Comparison of ENCODE assay signal across 1 cellular context in the genomic region with DNA sequence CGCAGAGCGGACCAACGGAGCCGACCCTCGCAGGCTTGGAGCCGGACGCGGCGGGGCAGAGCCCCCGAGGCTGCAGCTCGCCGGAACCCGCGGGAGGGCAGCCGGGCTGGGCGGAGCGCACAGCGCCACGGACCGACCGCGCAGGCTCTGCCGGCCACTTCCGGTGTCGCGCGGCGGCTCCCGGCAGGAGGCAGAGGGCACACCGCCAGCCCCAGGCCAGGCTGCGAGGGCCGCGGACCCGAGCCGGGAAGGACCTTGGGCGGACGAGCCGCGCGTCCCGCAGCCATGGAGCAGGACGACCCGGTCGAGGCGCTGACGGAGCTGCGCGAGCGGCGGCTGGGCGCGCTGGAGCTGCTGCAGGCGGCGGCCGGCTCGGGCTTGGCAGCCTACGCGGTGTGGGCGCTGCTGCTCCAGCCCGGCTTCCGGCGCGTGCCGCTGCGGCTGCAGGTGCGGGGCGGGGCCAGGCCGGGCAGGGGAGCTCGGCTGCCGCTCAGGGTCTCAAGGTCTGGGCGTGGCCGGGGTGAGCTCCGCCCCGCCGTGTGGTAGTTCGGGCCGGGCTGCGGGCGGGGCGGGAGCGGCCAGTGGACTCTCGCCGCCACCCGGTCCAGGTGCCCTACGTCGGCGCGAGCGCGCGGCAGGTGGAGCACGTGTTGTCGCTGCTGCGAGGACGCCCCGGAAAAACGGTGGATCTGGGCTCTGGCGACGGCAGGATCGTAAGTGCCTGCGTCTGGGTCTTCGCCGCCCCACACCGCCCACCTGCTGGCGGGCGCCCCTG.
A peak's percentile ranks its signal among the peaks of the same experiment; 100 is the strongest.
TF ChIP-seq lines count a peak whose summit lies in the region.

A gene with protein sequence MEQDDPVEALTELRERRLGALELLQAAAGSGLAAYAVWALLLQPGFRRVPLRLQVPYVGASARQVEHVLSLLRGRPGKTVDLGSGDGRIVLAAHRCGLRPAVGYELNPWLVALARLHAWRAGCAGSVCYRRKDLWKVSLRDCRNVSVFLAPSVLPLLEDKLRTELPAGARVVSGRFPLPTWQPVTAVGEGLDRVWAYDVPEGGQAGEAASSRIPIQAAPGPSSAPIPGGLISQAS (plus strand): TSS at position 157 of the 775 bp plus-strand sequence. CDS start 129 bp downstream, at position 286.

TF ChIP-seq in HEK293, 187 proteins besides CTCF, POLR2A, EP300 and RAD21 (continued from another document):
- TF ChIP-seq, protein P1, sequence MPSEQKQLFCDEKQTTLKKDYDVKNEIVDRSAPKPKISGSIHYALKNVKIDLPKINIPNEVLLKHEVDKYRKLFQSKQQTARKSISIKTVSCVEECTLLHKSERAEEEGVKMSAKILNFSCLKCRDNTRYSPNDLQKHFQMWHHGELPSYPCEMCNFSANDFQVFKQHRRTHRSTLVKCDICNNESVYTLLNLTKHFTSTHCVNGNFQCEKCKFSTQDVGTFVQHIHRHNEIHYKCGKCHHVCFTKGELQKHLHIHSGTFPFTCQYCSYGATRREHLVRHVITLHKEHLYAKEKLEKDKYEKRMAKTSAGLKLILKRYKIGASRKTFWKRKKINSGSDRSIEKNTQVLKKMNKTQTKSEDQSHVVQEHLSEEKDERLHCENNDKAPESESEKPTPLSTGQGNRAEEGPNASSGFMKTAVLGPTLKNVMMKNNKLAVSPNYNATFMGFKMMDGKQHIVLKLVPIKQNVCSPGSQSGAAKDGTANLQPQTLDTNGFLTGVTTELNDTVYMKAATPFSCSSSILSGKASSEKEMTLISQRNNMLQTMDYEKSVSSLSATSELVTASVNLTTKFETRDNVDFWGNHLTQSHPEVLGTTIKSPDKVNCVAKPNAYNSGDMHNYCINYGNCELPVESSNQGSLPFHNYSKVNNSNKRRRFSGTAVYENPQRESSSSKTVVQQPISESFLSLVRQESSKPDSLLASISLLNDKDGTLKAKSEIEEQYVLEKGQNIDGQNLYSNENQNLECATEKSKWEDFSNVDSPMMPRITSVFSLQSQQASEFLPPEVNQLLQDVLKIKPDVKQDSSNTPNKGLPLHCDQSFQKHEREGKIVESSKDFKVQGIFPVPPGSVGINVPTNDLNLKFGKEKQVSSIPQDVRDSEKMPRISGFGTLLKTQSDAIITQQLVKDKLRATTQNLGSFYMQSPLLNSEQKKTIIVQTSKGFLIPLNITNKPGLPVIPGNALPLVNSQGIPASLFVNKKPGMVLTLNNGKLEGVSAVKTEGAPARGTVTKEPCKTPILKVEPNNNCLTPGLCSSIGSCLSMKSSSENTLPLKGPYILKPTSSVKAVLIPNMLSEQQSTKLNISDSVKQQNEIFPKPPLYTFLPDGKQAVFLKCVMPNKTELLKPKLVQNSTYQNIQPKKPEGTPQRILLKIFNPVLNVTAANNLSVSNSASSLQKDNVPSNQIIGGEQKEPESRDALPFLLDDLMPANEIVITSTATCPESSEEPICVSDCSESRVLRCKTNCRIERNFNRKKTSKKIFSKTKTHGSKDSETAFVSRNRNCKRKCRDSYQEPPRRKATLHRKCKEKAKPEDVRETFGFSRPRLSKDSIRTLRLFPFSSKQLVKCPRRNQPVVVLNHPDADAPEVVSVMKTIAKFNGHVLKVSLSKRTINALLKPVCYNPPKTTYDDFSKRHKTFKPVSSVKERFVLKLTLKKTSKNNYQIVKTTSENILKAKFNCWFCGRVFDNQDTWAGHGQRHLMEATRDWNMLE (tag by site-specific recombination; conservative IDR thresholded peaks at IDR 0.05; ENCODE audit: low read depth): no peak
- TF ChIP-seq GLIS1 (tag by site-specific recombination; IDR thresholded peaks at IDR 0.05) (no peak), SCRT2 (tag by site-specific recombination; IDR thresholded peaks at IDR 0.05) (peak; percentile 57), HOXC10 (CRISPR knock-in tag; IDR thresholded peaks at IDR 0.05) (0 out of 2 replicates have a peak, but pooled peaks have one; percentile 34), ZNF155 (tag by site-specific recombination; IDR thresholded peaks at IDR 0.05) (no peak), ZNF660 (tag by site-specific recombination; IDR thresholded peaks at IDR 0.05) (peak; percentile 88), ZNF223 (tag by site-specific recombination; IDR thresholded peaks at IDR 0.05) (no peak), ZNF248 (tag by site-specific recombination; IDR thresholded peaks at IDR 0.05) (no peak), RBAK (tag by site-specific recombination; IDR thresholded peaks at IDR 0.05) (no peak), ZFHX2 (tag by site-specific recombination; conservative IDR thresholded peaks at IDR 0.05) (peak; percentile 64), YY1 (tag by site-specific recombination; IDR thresholded peaks at IDR 0.05) (no peak), ZNF202 (tag by site-specific recombination; IDR thresholded peaks at IDR 0.05; ENCODE audit: borderline replicate concordance) (no peak), ZNF174 (tag by site-specific recombination; IDR thresholded peaks at IDR 0.05) (0 out of 2 replicates have a peak, but pooled peaks have one; percentile 74), ZNF426 (tag by site-specific recombination; IDR thresholded peaks at IDR 0.05) (no peak), ZNF776 (tag by site-specific recombination; IDR thresholded peaks at IDR 0.05; ENCODE audit: borderline replicate concordance) (no peak), ZNF561 (tag by site-specific recombination; IDR thresholded peaks at IDR 0.05; ENCODE audit: borderline replicate concordance) (peak; percentile 98; the same call in 1 of the 2 replicates), KLF8 (tag by site-specific recombination; IDR thresholded peaks at IDR 0.05) (peak; percentile 47; the same call in 1 of the 2 replicates), GFI1B (tag by site-specific recombination; IDR thresholded peaks at IDR 0.05) (no peak), ZSCAN23 (tag by site-specific recombination; IDR thresholded peaks at IDR 0.05) (no peak), ZNF76 (tag by site-specific recombination; IDR thresholded peaks at IDR 0.05; ENCODE audit: borderline replicate concordance, low read depth) (peak; percentile 49), ZNF677 (tag by site-specific recombination; IDR thresholded peaks at IDR 0.05) (0 out of 2 replicates have a peak, but pooled peaks have one; percentile 53), ZBTB20 (tag by site-specific recombination; IDR thresholded peaks at IDR 0.05) (0 out of 2 replicates have a peak, but pooled peaks have one; percentile 76), KLF16 (tag by site-specific recombination; IDR thresholded peaks at IDR 0.05) (peak; percentile 19; the same call in 1 of the 2 replicates), ZNF239 (tag by site-specific recombination; IDR thresholded peaks at IDR 0.05) (no peak), ZNF707 (tag by site-specific recombination; IDR thresholded peaks at IDR 0.05) (no peak)
- TF ChIP-seq, protein P2, sequence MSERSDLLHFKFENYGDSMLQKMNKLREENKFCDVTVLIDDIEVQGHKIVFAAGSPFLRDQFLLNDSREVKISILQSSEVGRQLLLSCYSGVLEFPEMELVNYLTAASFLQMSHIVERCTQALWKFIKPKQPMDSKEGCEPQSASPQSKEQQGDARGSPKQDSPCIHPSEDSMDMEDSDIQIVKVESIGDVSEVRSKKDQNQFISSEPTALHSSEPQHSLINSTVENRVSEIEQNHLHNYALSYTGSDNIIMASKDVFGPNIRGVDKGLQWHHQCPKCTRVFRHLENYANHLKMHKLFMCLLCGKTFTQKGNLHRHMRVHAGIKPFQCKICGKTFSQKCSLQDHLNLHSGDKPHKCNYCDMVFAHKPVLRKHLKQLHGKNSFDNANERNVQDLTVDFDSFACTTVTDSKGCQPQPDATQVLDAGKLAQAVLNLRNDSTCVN (tag by site-specific recombination; optimal IDR thresholded peaks at IDR 0.05): peak; percentile 51
- TF ChIP-seq, protein P3, sequence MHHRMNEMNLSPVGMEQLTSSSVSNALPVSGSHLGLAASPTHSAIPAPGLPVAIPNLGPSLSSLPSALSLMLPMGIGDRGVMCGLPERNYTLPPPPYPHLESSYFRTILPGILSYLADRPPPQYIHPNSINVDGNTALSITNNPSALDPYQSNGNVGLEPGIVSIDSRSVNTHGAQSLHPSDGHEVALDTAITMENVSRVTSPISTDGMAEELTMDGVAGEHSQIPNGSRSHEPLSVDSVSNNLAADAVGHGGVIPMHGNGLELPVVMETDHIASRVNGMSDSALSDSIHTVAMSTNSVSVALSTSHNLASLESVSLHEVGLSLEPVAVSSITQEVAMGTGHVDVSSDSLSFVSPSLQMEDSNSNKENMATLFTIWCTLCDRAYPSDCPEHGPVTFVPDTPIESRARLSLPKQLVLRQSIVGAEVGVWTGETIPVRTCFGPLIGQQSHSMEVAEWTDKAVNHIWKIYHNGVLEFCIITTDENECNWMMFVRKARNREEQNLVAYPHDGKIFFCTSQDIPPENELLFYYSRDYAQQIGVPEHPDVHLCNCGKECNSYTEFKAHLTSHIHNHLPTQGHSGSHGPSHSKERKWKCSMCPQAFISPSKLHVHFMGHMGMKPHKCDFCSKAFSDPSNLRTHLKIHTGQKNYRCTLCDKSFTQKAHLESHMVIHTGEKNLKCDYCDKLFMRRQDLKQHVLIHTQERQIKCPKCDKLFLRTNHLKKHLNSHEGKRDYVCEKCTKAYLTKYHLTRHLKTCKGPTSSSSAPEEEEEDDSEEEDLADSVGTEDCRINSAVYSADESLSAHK (tag by site-specific recombination; IDR thresholded peaks at IDR 0.05): no peak
- TF ChIP-seq, protein P4, sequence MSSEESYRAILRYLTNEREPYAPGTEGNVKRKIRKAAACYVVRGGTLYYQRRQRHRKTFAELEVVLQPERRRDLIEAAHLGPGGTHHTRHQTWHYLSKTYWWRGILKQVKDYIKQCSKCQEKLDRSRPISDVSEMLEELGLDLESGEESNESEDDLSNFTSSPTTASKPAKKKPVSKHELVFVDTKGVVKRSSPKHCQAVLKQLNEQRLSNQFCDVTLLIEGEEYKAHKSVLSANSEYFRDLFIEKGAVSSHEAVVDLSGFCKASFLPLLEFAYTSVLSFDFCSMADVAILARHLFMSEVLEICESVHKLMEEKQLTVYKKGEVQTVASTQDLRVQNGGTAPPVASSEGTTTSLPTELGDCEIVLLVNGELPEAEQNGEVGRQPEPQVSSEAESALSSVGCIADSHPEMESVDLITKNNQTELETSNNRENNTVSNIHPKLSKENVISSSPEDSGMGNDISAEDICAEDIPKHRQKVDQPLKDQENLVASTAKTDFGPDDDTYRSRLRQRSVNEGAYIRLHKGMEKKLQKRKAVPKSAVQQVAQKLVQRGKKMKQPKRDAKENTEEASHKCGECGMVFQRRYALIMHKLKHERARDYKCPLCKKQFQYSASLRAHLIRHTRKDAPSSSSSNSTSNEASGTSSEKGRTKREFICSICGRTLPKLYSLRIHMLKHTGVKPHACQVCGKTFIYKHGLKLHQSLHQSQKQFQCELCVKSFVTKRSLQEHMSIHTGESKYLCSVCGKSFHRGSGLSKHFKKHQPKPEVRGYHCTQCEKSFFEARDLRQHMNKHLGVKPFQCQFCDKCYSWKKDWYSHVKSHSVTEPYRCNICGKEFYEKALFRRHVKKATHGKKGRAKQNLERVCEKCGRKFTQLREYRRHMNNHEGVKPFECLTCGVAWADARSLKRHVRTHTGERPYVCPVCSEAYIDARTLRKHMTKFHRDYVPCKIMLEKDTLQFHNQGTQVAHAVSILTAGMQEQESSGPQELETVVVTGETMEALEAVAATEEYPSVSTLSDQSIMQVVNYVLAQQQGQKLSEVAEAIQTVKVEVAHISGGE (tag by site-specific recombination; conservative IDR thresholded peaks at IDR 0.05; ENCODE audit: low read depth): peak; percentile 96
- TF ChIP-seq, protein P5, sequence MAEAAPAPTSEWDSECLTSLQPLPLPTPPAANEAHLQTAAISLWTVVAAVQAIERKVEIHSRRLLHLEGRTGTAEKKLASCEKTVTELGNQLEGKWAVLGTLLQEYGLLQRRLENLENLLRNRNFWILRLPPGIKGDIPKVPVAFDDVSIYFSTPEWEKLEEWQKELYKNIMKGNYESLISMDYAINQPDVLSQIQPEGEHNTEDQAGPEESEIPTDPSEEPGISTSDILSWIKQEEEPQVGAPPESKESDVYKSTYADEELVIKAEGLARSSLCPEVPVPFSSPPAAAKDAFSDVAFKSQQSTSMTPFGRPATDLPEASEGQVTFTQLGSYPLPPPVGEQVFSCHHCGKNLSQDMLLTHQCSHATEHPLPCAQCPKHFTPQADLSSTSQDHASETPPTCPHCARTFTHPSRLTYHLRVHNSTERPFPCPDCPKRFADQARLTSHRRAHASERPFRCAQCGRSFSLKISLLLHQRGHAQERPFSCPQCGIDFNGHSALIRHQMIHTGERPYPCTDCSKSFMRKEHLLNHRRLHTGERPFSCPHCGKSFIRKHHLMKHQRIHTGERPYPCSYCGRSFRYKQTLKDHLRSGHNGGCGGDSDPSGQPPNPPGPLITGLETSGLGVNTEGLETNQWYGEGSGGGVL (tag by site-specific recombination; IDR thresholded peaks at IDR 0.05): peak; percentile 41; the same call in 1 of the 2 replicates
- TF ChIP-seq, protein P6, sequence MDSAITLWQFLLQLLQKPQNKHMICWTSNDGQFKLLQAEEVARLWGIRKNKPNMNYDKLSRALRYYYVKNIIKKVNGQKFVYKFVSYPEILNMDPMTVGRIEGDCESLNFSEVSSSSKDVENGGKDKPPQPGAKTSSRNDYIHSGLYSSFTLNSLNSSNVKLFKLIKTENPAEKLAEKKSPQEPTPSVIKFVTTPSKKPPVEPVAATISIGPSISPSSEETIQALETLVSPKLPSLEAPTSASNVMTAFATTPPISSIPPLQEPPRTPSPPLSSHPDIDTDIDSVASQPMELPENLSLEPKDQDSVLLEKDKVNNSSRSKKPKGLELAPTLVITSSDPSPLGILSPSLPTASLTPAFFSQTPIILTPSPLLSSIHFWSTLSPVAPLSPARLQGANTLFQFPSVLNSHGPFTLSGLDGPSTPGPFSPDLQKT (IDR thresholded peaks at IDR 0.05; ENCODE audit: borderline replicate concordance, low read depth, low read length): peak; percentile 38; the same call in 1 of the 2 replicates
- TF ChIP-seq, protein P7, sequence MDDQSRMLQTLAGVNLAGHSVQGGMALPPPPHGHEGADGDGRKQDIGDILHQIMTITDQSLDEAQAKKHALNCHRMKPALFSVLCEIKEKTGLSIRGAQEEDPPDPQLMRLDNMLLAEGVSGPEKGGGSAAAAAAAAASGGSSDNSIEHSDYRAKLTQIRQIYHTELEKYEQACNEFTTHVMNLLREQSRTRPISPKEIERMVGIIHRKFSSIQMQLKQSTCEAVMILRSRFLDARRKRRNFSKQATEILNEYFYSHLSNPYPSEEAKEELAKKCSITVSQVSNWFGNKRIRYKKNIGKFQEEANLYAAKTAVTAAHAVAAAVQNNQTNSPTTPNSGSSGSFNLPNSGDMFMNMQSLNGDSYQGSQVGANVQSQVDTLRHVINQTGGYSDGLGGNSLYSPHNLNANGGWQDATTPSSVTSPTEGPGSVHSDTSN (CRISPR knock-in tag; IDR thresholded peaks at IDR 0.05): peak; percentile 96
